ENCODE assay signal across 2 cellular contexts in genomic region chr21:8993943-8994639, GRCh38.
TF ChIP-seq lines count a peak whose summit lies in the region.

No MANE protein-coding gene starts in this region.

TF ChIP-seq in K562, 482 proteins besides CTCF, POLR2A, EP300 and RAD21 (continued from another document and continues in another):
- no peak for TF ChIP-seq ZNF592 (IDR thresholded peaks at IDR 0.05)
- peak; percentile 73 for TF ChIP-seq MEIS2 (IDR thresholded peaks at IDR 0.05; ENCODE audit: partially characterized antibody)
- peak; percentile 81; the same call in 1 of the 2 replicates for TF ChIP-seq DLX4 (CRISPR knock-in tag; IDR thresholded peaks at IDR 0.05)
- TF ChIP-seq RFX5 (IDR thresholded peaks at IDR 0.05; ENCODE audit: low read depth, low read length) = peak; percentile 48; the same call in 1 of the 2 replicates
- no peak for TF ChIP-seq CEBPG (CRISPR knock-in tag; IDR thresholded peaks at IDR 0.05)
- peak; percentile 53 to 56; a peak in 2 of 4 replicates for TF ChIP-seq CEBPG (tag; conservative IDR thresholded peaks at IDR 0.05 in 1 of 2, IDR thresholded peaks at IDR 0.05 in 1 of 2)
- TF ChIP-seq PYGO2 (tag; IDR thresholded peaks at IDR 0.05) = no peak
- peak; percentile 99 for TF ChIP-seq FUS (optimal IDR thresholded peaks at IDR 0.05; ENCODE audit: low read depth, low read length)
- TF ChIP-seq POLR2H (tag; IDR thresholded peaks at IDR 0.05; ENCODE audit: low read depth) = peak; percentile 90
- no peak for TF ChIP-seq BACH1 (tag; IDR thresholded peaks at IDR 0.05)
- no peak for TF ChIP-seq ZBTB43 (CRISPR knock-in tag; IDR thresholded peaks at IDR 0.05)
- TF ChIP-seq PHF8 (IDR thresholded peaks at IDR 0.05; ENCODE audit: borderline replicate concordance, low read length) = no peak
- no peak for TF ChIP-seq ATF1 (CRISPR knock-in tag; IDR thresholded peaks at IDR 0.05)
- peak; percentile 27; the same call in 1 of the 2 replicates for TF ChIP-seq ATF1 (tag; IDR thresholded peaks at IDR 0.05)
- 0 out of 2 replicates have a peak, but pooled peaks have one; percentile 3 for TF ChIP-seq PHTF2 (CRISPR knock-in tag; IDR thresholded peaks at IDR 0.05)
- 0 out of 2 replicates have a peak, but pooled peaks have one; percentile 70 for TF ChIP-seq CUX1 (CRISPR knock-in tag; IDR thresholded peaks at IDR 0.05)
- TF ChIP-seq HDAC8 (tag; IDR thresholded peaks at IDR 0.05) = peak; percentile 61
- TF ChIP-seq MAFK (IDR thresholded peaks at IDR 0.05; ENCODE audit: low read length) = no peak

TF ChIP-seq in HepG2, 621 proteins besides CTCF, POLR2A, EP300 and RAD21 (continued from another document):
- TF ChIP-seq PBX3 (CRISPR knock-in tag; IDR thresholded peaks at IDR 0.05; ENCODE audit: borderline replicate concordance) (no peak), ARID5B (CRISPR knock-in tag; IDR thresholded peaks at IDR 0.05) (peak; percentile 23; the same call in 1 of the 2 replicates), DMAP1 (CRISPR knock-in tag; IDR thresholded peaks at IDR 0.05) (no peak), ZEB1 (IDR thresholded peaks at IDR 0.05; ENCODE audit: insufficient replicate concordance, low read depth) (no peak), ZFP36L1 (CRISPR knock-in tag; IDR thresholded peaks at IDR 0.05) (peak; percentile 64; the same call in 1 of the 2 replicates), MXD4 (CRISPR knock-in tag; IDR thresholded peaks at IDR 0.05) (no peak), FOXP4 (CRISPR knock-in tag; IDR thresholded peaks at IDR 0.05) (peak; percentile 25; the same call in 1 of the 2 replicates), IRF9 (CRISPR knock-in tag; IDR thresholded peaks at IDR 0.05; ENCODE audit: borderline replicate concordance) (no peak), NCOR1 (IDR thresholded peaks at IDR 0.05; ENCODE audit: borderline replicate concordance, low read length) (peak; percentile 36; the same call in 1 of the 2 replicates), ZNF24 (IDR thresholded peaks at IDR 0.05) (peak; percentile 42; the same call in 1 of the 2 replicates), RBM39 (IDR thresholded peaks at IDR 0.05; ENCODE audit: low read depth, low read length, poor library complexity, severe bottlenecking) (no peak), GATA4 (IDR thresholded peaks at IDR 0.05; ENCODE audit: borderline replicate concordance, low read depth) (no peak), CCAR2 (optimal IDR thresholded peaks at IDR 0.05; ENCODE audit: low read depth, low read length) (peak; percentile 9), SIN3B (IDR thresholded peaks at IDR 0.05; ENCODE audit: low read length) (no peak), ATF7 (IDR thresholded peaks at IDR 0.05) (peak; percentile 60; the same call in 1 of the 2 replicates), ATF7 (CRISPR knock-in tag; IDR thresholded peaks at IDR 0.05) (no peak), ZNF878 (CRISPR knock-in tag; IDR thresholded peaks at IDR 0.05) (0 out of 2 replicates have a peak, but pooled peaks have one; percentile 25), NFYB (CRISPR knock-in tag; IDR thresholded peaks at IDR 0.05) (no peak)
